8 cellular contexts compared by ENCODE assay signal in genomic region chr5:127492854-127493738, GRCh38. TPM values are rescaled to one million over a fixed set of nuclear protein-coding genes. Genes with fewer than 3 reads are reported as not detected.
A peak's percentile ranks its signal among the peaks of the same experiment; 100 is the strongest.
DNase-seq lines count a peak whose midpoint lies in the region; ATAC-seq, FAIRE-seq and TF ChIP-seq lines count a peak whose summit lies in the region.

No MANE protein-coding gene starts in this region.

- H3K27ac ChIP-seq in OCI-LY1 (ENCODE audit: low read depth, low read length, poor library complexity, severe bottlenecking) = no peak overlapping the region

- DNase-seq in SIG-M5 treated with dmso at 0.1 percent for 504 hours (lab: John Stamatoyannopoulos, UW; ENCODE audit: unreplicated experiment) (peak; percentile 72), SIG-M5 (lab: John Stamatoyannopoulos, UW) (no peak), HS-27A (ENCODE audit: low read depth) (peak; percentile 20), mucosa of descending colon (peak in 1 of 3 donors; percentile 12), hepatic stellate cell (ENCODE audit: low spot score) (no peak)

- peak; percentile 76 for ATAC-seq in GM21447 (IDR thresholded peaks at IDR 0.05; ENCODE audit: unreplicated experiment)
- peak; percentile 96 for ATAC-seq in mucosa of descending colon

- peak; percentile 87 for FAIRE-seq in colon (lab: Jason Lieb, UNC)

- H3K4me1 ChIP-seq in OCI-LY1 (ENCODE audit: insufficient read depth, low read length, severe bottlenecking) (no peaks in the 10 kb centered on the region), mucosa of descending colon (ENCODE audit: low read depth) (peaks cover 4% of the 10 kb centered on the region)

- H3K4me3 ChIP-seq in OCI-LY1 (ENCODE audit: low read depth, low read length, poor library complexity, severe bottlenecking) (no peak overlapping the region), mucosa of descending colon (no peak overlapping the region)

- H3F3A ChIP-seq in OCI-LY1 (ENCODE audit: insufficient read depth, low read length) = no peaks in the 10 kb centered on the region

- no peak overlapping the region for H2AFZ ChIP-seq in OCI-LY1 (ENCODE audit: low read length)

- no peak overlapping the region for H3K9ac ChIP-seq in OCI-LY1 (ENCODE audit: low read length)

- peak; percentile 97 for TF ChIP-seq CTCF in OCI-LY1 (IDR thresholded peaks at IDR 0.05; ENCODE audit: low read length)
- TF ChIP-seq CTCF in mucosa of descending colon (IDR thresholded peaks at IDR 0.05) = peak; percentile 13

- intact Hi-C loops in mucosa of descending colon (cut with DNase I, micrococcal nuclease) = loop anchor here in 1 of 2 donors (2.0 kb wide), 1 partner anchor 202 kb away; the partner anchor contains the start of gene MEGF10

- no peaks in the 10 kb centered on the region for H3K27me3 ChIP-seq in OCI-LY1 (ENCODE audit: insufficient read depth, low read length)

- H3K36me3 ChIP-seq in OCI-LY1 (ENCODE audit: insufficient read depth, low read length) = no peaks in the 10 kb centered on the region
- H3K36me3 ChIP-seq in mucosa of descending colon (ENCODE audit: low read depth) = no peaks in the 10 kb centered on the region

- H3K79me2 ChIP-seq in OCI-LY1 (ENCODE audit: insufficient read depth, low read length) = no peaks in the 10 kb centered on the region

- no peak overlapping the region for H3K4me2 ChIP-seq in OCI-LY1 (ENCODE audit: low read length)

- H4K20me1 ChIP-seq in OCI-LY1 (ENCODE audit: insufficient read depth, low read length) = no peaks in the 10 kb centered on the region

- H3K9me2 ChIP-seq in OCI-LY1 (ENCODE audit: low read depth, low read length) = no peaks in the 10 kb centered on the region

- no peaks in the 10 kb centered on the region for H3K9me3 ChIP-seq in OCI-LY1 (ENCODE audit: low read length)
- no peaks in the 10 kb centered on the region for H3K9me3 ChIP-seq in mucosa of descending colon

RNA-seq across cellular contexts. Expression of gene PRRC1, which starts 24.3 kb away (rescaled TPM):
- 10 to 100 TPM; 45.0 to 72.1 (median 63.0) TPM for total RNA-seq in mucosa of descending colon

Comparison
In these comparisons a context has a peak if more than half of its experiments do, and no peak if none do; other contexts are left out.
1. DNase-seq: peak in SIG-M5 treated with dmso at 0.1 percent for 504 hours (single experiment) and HS-27A (single experiment); none in SIG-M5 (single experiment) and hepatic stellate cell (single experiment).